ENCODE assay signal across 21 cellular contexts in genomic region chr3:173737167-173737808, GRCh38.
A peak's percentile ranks its signal among the peaks of the same experiment; 100 is the strongest.
DNase-seq lines count a peak whose midpoint lies in the region; ATAC-seq, FAIRE-seq and TF ChIP-seq lines count a peak whose summit lies in the region.
"Had no signal": no experiment of that assay in that cellular context is flagged by ENCODE, and none has a peak within 500 bp of the region (broad histone marks: within the 10 kb centered on the region; RNA-seq: fewer than 3 reads in every experiment).

No MANE protein-coding gene starts in this region.

- H3K9me1 ChIP-seq in keratinocyte (ENCODE audit: control insufficient read depth, extremely low read depth, insufficient read depth, low read length): no peaks in the 10 kb centered on the region

- no peak for TF ChIP-seq CTCF in keratinocyte (optimal IDR thresholded peaks at IDR 0.05 in 1 of 3, IDR thresholded peaks at IDR 0.05 in 1 of 3, conservative IDR thresholded peaks at IDR 0.05 in 1 of 3; ENCODE audit: extremely low read depth in 1 of 3, insufficient read depth in 2 of 3, low read length in 3 of 3)
- TF ChIP-seq CTCF in psoas muscle (IDR thresholded peaks at IDR 0.05): no peak
- no peak for TF ChIP-seq CTCF in progenitor cell of endocrine pancreas (IDR thresholded peaks at IDR 0.05; ENCODE audit: unreplicated experiment)

- H3K4me1 ChIP-seq in GM23248 (ENCODE audit: insufficient read depth) (peaks cover 56% of the 10 kb centered on the region), keratinocyte (ENCODE audit: control insufficient read depth, extremely low read depth, insufficient read depth, low read length) (no peaks in the 10 kb centered on the region), psoas muscle (no peaks in the 10 kb centered on the region)
- H3K4me1 ChIP-seq: Caco-2 had no signal

- no peak overlapping the region for H3K27ac ChIP-seq in GM23248
- no peak overlapping the region for H3K27ac ChIP-seq in keratinocyte (ENCODE audit: control insufficient read depth, insufficient read depth, low read length)
- H3K27ac ChIP-seq in psoas muscle: no peak overlapping the region
- H3K27ac ChIP-seq: PC-9 had no signal

- H3K9me2 ChIP-seq in GM23248 (ENCODE audit: insufficient read depth): 0 out of 2 replicates have a peak, but pooled peaks cover 5% of the 10 kb centered on the region

- no peaks in the 10 kb centered on the region for H3K27me3 ChIP-seq in GM23248 (replicated peaks; ENCODE audit: insufficient read depth)
- H3K27me3 ChIP-seq in keratinocyte (ENCODE audit: control insufficient read depth, extremely low read depth, insufficient read depth, low read length): no peaks in the 10 kb centered on the region
- H3K27me3 ChIP-seq in psoas muscle (ENCODE audit: insufficient read depth in 3 of 3, low read length in 2 of 3): no peaks in the 10 kb centered on the region

- dilution Hi-C loops in keratinocyte (cut with MboI; ENCODE audit: extremely low pct_ligation_motif_present, low sequenced_read_pairs): no loop called here

- no peaks in the 10 kb centered on the region for H3K27me3 Mint-ChIP-seq in progenitor cell of endocrine pancreas
- H3K27me3 Mint-ChIP-seq: B cell; CD4-positive, CD25-positive, alpha-beta regulatory T cell had no signal

- no peaks in the 10 kb centered on the region for H3K9me3 Mint-ChIP-seq in progenitor cell of endocrine pancreas (ENCODE audit: low read depth)

- H2AFZ ChIP-seq in GM23248 (no peak overlapping the region), keratinocyte (ENCODE audit: control insufficient read depth, low read length) (peak overlapping the region; percentile 19)
- H2AFZ ChIP-seq: PC-9 had no signal

- 61 to 84% methylated on average over 2 of the region's 2 CpGs for WGBS in GM23248 (ENCODE audit: low coverage in 1 of 2, low lambda C conversion rate in 2 of 2, missing lambda C conversion rate in 2 of 2), 2 experiments
- 73 to 76% (median 76%) methylated on average over 2 of the region's 2 CpGs for WGBS in psoas muscle, 3 donors

- in situ Hi-C loops in GM23248 (cut with MboI): no loop called here

- H4K20me1 ChIP-seq in GM23248 (ENCODE audit: insufficient read depth) (no peaks in the 10 kb centered on the region), keratinocyte (ENCODE audit: control insufficient read depth, extremely low read depth, insufficient read depth, low read length) (no peaks in the 10 kb centered on the region)

- no peaks in the 10 kb centered on the region for H3K79me2 ChIP-seq in GM23248 (ENCODE audit: insufficient read depth)
- H3K79me2 ChIP-seq in keratinocyte (ENCODE audit: control insufficient read depth, insufficient read depth, low read length): no peaks in the 10 kb centered on the region

- H3K36me3 Mint-ChIP-seq in progenitor cell of endocrine pancreas (ENCODE audit: insufficient read depth): no peaks in the 10 kb centered on the region
- H3K36me3 Mint-ChIP-seq: CD4-positive, CD25-positive, alpha-beta regulatory T cell had no signal

- peak overlapping the region; percentile 9 for H3K4me2 ChIP-seq in GM23248 (ENCODE audit: unreplicated experiment)
- H3K4me2 ChIP-seq in keratinocyte (ENCODE audit: control insufficient read depth, extremely low read depth, insufficient read depth, low read depth, low read length): no peak overlapping the region
- H3K4me2 ChIP-seq: PC-9 had no signal

- intact Hi-C loops in psoas muscle (cut with DNase I): no loop called here

- H3K4me3 Mint-ChIP-seq in progenitor cell of endocrine pancreas (ENCODE audit: low read depth): no peak overlapping the region
- H3K4me3 Mint-ChIP-seq: B cell; CD4-positive, CD25-positive, alpha-beta regulatory T cell had no signal

- no peaks in the 10 kb centered on the region for H3K36me3 ChIP-seq in GM23248 (ENCODE audit: low read depth)
- no peaks in the 10 kb centered on the region for H3K36me3 ChIP-seq in keratinocyte (ENCODE audit: control insufficient read depth in 2 of 2, extremely low read depth in 1 of 2, insufficient read depth in 2 of 2, low read length in 2 of 2)
- no peaks in the 10 kb centered on the region for H3K36me3 ChIP-seq in psoas muscle (ENCODE audit: insufficient read depth in 1 of 2, low read depth in 1 of 2)

- FAIRE-seq in keratinocyte (lab: Jason Lieb, UNC): no peak
- FAIRE-seq: GM12892 had no signal

- H3K9me3 ChIP-seq in GM23248 (ENCODE audit: low read depth): no peaks in the 10 kb centered on the region
- no peaks in the 10 kb centered on the region for H3K9me3 ChIP-seq in keratinocyte (ENCODE audit: control insufficient read depth, low read depth, low read length)
- H3K9me3 ChIP-seq in psoas muscle: no peaks in the 10 kb centered on the region
- H3K9me3 ChIP-seq: Caco-2 had no signal

- no peak for ATAC-seq in psoas muscle
- ATAC-seq in GM21367 (IDR thresholded peaks at IDR 0.05; ENCODE audit: unreplicated experiment): no peak
- ATAC-seq: HCT116, Right ventricle myocardium inferior had no signal

- H3F3A ChIP-seq in GM23248 (ENCODE audit: insufficient read depth): peaks cover 39% of the 10 kb centered on the region

- H3K9ac ChIP-seq in GM23248: no peak overlapping the region
- H3K9ac ChIP-seq in keratinocyte (ENCODE audit: control insufficient read depth, extremely low read depth, insufficient read depth, low read length): no peak overlapping the region

- no peak overlapping the region for H3K27ac Mint-ChIP-seq in progenitor cell of endocrine pancreas
- H3K27ac Mint-ChIP-seq: B cell; CD4-positive, CD25-positive, alpha-beta regulatory T cell had no signal

- H3K4me1 Mint-ChIP-seq in progenitor cell of endocrine pancreas (ENCODE audit: low read depth): no peaks in the 10 kb centered on the region
- H3K4me1 Mint-ChIP-seq: B cell; CD4-positive, CD25-positive, alpha-beta regulatory T cell had no signal

- H3K4me3 ChIP-seq in GM23248 (no peak overlapping the region), keratinocyte (ENCODE audit: control insufficient read depth in 2 of 3, extremely low read depth in 1 of 3, insufficient read depth in 2 of 3, low read depth in 1 of 3, low read length in 3 of 3) (no peak overlapping the region), psoas muscle (no peak overlapping the region)
- H3K4me3 ChIP-seq: PC-9 had no signal

- DNase-seq in GM23248 (no peak), HT1080 (ENCODE audit: low read depth) (peak; percentile 44), amniotic epithelial cell (ENCODE audit: low read depth) (peak; percentile 9), keratinocyte (ENCODE audit: low read depth, low spot score) (no peak), psoas muscle (no peak), progenitor cell of endocrine pancreas (ENCODE audit: low spot score, unreplicated experiment) (no peak)
- DNase-seq: ACHN; Caco-2; CD4-positive, CD25-positive, alpha-beta regulatory T cell; DMS153; Kasumi-1; NCI-H1417; NCI-H1930; NCI-H2171 treated with DMSO at 0.1 percent for 48 hours; NCI-H748 treated with DMSO at 0.1 percent for 48 hours; PC-9 had no signal

Comparison
In these comparisons a context has a peak if more than half of its experiments do, and no peak if none do; other contexts are left out.
1. DNase-seq: peak in HT1080 (single experiment) and amniotic epithelial cell (single experiment); none in GM23248 (single experiment), keratinocyte (single experiment), psoas muscle (0 of 2) and progenitor cell of endocrine pancreas (single experiment).